Comparison of ENCODE assay signal across 9 cellular contexts in the genomic region with DNA sequence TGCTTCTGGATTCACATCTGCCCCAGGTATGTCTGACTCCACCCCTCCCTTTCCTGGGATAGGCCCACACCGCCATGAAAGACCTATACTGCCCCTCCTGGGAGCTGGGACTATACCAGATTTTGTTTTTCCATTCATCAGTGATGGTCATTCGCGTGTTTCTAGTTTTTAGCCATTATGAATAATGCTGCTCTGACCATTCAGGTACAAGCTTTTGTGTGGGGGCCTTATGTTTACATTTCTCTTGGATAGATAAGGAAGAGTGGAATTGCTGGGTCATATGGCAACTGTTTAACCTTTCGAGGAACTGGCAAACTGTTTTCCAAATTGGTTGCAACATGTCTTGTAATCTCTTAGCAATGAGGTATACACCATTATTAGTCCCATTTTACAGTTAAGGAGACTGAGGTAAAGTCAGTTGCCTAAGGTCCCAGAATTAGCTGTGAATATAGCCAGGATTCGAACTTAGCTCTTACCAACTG. TPM values are rescaled to one million over a fixed set of nuclear protein-coding genes. Genes with fewer than 3 reads are reported as not detected.
A peak's percentile ranks its signal among the peaks of the same experiment; 100 is the strongest.
DNase-seq lines count a peak whose midpoint lies in the region; ATAC-seq and TF ChIP-seq lines count a peak whose summit lies in the region.
"Had no signal": no experiment of that assay in that cellular context is flagged by ENCODE, and none has a peak within 500 bp of the region (broad histone marks: within the 10 kb centered on the region; RNA-seq: fewer than 3 reads in every experiment).

No MANE protein-coding gene starts in this region.

- no peak for TF ChIP-seq POLR2A in suprapubic skin (IDR thresholded peaks at IDR 0.05)

- in situ Hi-C loops in GM13976 (cut with MboI; ENCODE audit: low sequenced_read_pairs, unreplicated experiment): no loop called here

- no peaks in the 10 kb centered on the region for H3K27me3 Mint-ChIP-seq in activated CD4-positive, alpha-beta T cell treated with anti-CD3 and anti-CD28 coated beads, Interleukin-2, amount 10 ng/mL, durations not matched to agents 7 days and 5 days
- H3K27me3 Mint-ChIP-seq in activated CD4-positive, alpha-beta memory T cell treated with anti-CD3 and anti-CD28 coated beads, Interleukin-2, amount 10 ng/mL, durations not matched to agents 7 days and 5 days: no peaks in the 10 kb centered on the region

- H3K36me3 Mint-ChIP-seq in activated CD4-positive, alpha-beta T cell treated with anti-CD3 and anti-CD28 coated beads, Interleukin-2, amount 10 ng/mL, durations not matched to agents 7 days and 5 days (ENCODE audit: low read depth): peaks cover 54% of the 10 kb centered on the region
- H3K36me3 Mint-ChIP-seq in activated CD4-positive, alpha-beta memory T cell treated with anti-CD3 and anti-CD28 coated beads, Interleukin-2, amount 10 ng/mL, durations not matched to agents 7 days and 5 days (ENCODE audit: low read depth): peaks cover 50% of the 10 kb centered on the region

- TF ChIP-seq EP300 in suprapubic skin (IDR thresholded peaks at IDR 0.05): no peak

- peak overlapping the region; percentile 86 for H3K27ac ChIP-seq in suprapubic skin

- no peak for DNase-seq in activated CD4-positive, alpha-beta T cell treated with anti-CD3 and anti-CD28 coated beads, Interleukin-2, amount 10 ng/mL, durations not matched to agents 7 days and 5 days
- DNase-seq in activated CD4-positive, alpha-beta T cell treated with anti-CD3 and anti-CD28 coated beads for 1 hour: no peak
- no peak for DNase-seq in activated CD4-positive, alpha-beta memory T cell treated with anti-CD3 and anti-CD28 coated beads, Interleukin-2, amount 10 ng/mL, durations not matched to agents 7 days and 5 days
- DNase-seq in islet precursor cell (peak; percentile 75), suprapubic skin (ENCODE audit: low spot score in 2 of 2) (no peak), GM13976 (ENCODE audit: low spot score) (no peak)
- DNase-seq: NCI-H1694 had no signal

- peak overlapping the region; percentile 90 for H3K4me3 Mint-ChIP-seq in activated CD4-positive, alpha-beta T cell treated with anti-CD3 and anti-CD28 coated beads, Interleukin-2, amount 10 ng/mL, durations not matched to agents 7 days and 5 days
- H3K4me3 Mint-ChIP-seq in activated CD4-positive, alpha-beta memory T cell treated with anti-CD3 and anti-CD28 coated beads, Interleukin-2, amount 10 ng/mL, durations not matched to agents 7 days and 5 days: peak overlapping the region; percentile 66

- WGBS in suprapubic skin: 67% methylated on average over 5 of the region's 5 CpGs

- H3K27me3 ChIP-seq in suprapubic skin: no peaks in the 10 kb centered on the region

- no peaks in the 10 kb centered on the region for H3K9me3 ChIP-seq in suprapubic skin

- H3K27ac Mint-ChIP-seq in activated CD4-positive, alpha-beta T cell treated with anti-CD3 and anti-CD28 coated beads, Interleukin-2, amount 10 ng/mL, durations not matched to agents 7 days and 5 days: peak overlapping the region; percentile 90
- H3K27ac Mint-ChIP-seq in activated CD4-positive, alpha-beta memory T cell treated with anti-CD3 and anti-CD28 coated beads, Interleukin-2, amount 10 ng/mL, durations not matched to agents 7 days and 5 days: peak overlapping the region; percentile 62

- H3K36me3 ChIP-seq in suprapubic skin: peaks cover 18% of the 10 kb centered on the region

- H3K4me3 ChIP-seq in suprapubic skin: no peak overlapping the region

- H3K4me1 Mint-ChIP-seq in activated CD4-positive, alpha-beta T cell treated with anti-CD3 and anti-CD28 coated beads, Interleukin-2, amount 10 ng/mL, durations not matched to agents 7 days and 5 days: peaks cover 46% of the 10 kb centered on the region
- H3K4me1 Mint-ChIP-seq in activated CD4-positive, alpha-beta memory T cell treated with anti-CD3 and anti-CD28 coated beads, Interleukin-2, amount 10 ng/mL, durations not matched to agents 7 days and 5 days: peaks cover 55% of the 10 kb centered on the region

- POLR2A ChIA-PET in activated CD4-positive, alpha-beta T cell treated with anti-CD3 and anti-CD28 coated beads, Interleukin-2, amount 10 ng/mL, durations not matched to agents 7 days and 5 days (lab: Charles Lee): no interaction called here
- POLR2A ChIA-PET in activated CD4-positive, alpha-beta memory T cell treated with anti-CD3 and anti-CD28 coated beads, Interleukin-2, amount 10 ng/mL, durations not matched to agents 7 days and 5 days (lab: Charles Lee): interaction anchor here (0.6 to 11.5 kb wide), 13 partner anchors 8 to 95 kb away, joined by 3 to 229 read pairs (median 6); a partner anchor contains a TSS

- CTCF ChIA-PET in activated CD4-positive, alpha-beta T cell treated with anti-CD3 and anti-CD28 coated beads, Interleukin-2, amount 10 ng/mL, durations not matched to agents 7 days and 5 days (lab: Charles Lee): interaction anchor here (1.3 to 2.0 kb wide), 3 partner anchors 9 to 40 kb away, joined by 3 to 9 read pairs (median 5); a partner anchor contains a TSS
- CTCF ChIA-PET in activated CD4-positive, alpha-beta memory T cell treated with anti-CD3 and anti-CD28 coated beads, Interleukin-2, amount 10 ng/mL, durations not matched to agents 7 days and 5 days (lab: Charles Lee): interaction anchor here (0.9 to 2.3 kb wide), 4 partner anchors 25 to 220 kb away, joined by 3 to 11 read pairs (median 7); a partner anchor contains a TSS

- peaks cover 35% of the 10 kb centered on the region for H3K4me1 ChIP-seq in suprapubic skin

- no peak for TF ChIP-seq CTCF in suprapubic skin (IDR thresholded peaks at IDR 0.05)
- TF ChIP-seq CTCF in GM13976 (IDR thresholded peaks at IDR 0.05; ENCODE audit: borderline replicate concordance, control extremely low read depth, extremely low read depth, insufficient read depth, missing control alignments): no peak

- no peak for ATAC-seq in GM19023 (IDR thresholded peaks at IDR 0.05; ENCODE audit: unreplicated experiment)
- ATAC-seq in GM21447 (IDR thresholded peaks at IDR 0.05; ENCODE audit: unreplicated experiment): no peak

- peaks cover 9% of the 10 kb centered on the region for H3K9me3 Mint-ChIP-seq in activated CD4-positive, alpha-beta T cell treated with anti-CD3 and anti-CD28 coated beads, Interleukin-2, amount 10 ng/mL, durations not matched to agents 7 days and 5 days
- H3K9me3 Mint-ChIP-seq in activated CD4-positive, alpha-beta memory T cell treated with anti-CD3 and anti-CD28 coated beads, Interleukin-2, amount 10 ng/mL, durations not matched to agents 7 days and 5 days: no peaks in the 10 kb centered on the region

RNA-seq across cellular contexts. Expression of a gene that starts 1.2 kb away (rescaled TPM):
- 10 to 100 TPM; 45.5 to 47.6 TPM for total RNA-seq in activated CD4-positive, alpha-beta T cell treated with anti-CD3 and anti-CD28 coated beads, Interleukin-2, amount 10 ng/mL, durations not matched to agents 7 days and 5 days
- total RNA-seq in activated CD4-positive, alpha-beta memory T cell treated with anti-CD3 and anti-CD28 coated beads, Interleukin-2, amount 10 ng/mL, durations not matched to agents 7 days and 5 days: 10 to 100 TPM; 37.9 to 41.6 TPM
- 10 to 100 TPM; 38.3 to 49.2 (median 43.0) TPM for total RNA-seq in suprapubic skin

RNA-seq across cellular contexts. Expression of a gene that starts 28.8 kb away (rescaled TPM):
- total RNA-seq in activated CD4-positive, alpha-beta T cell treated with anti-CD3 and anti-CD28 coated beads, Interleukin-2, amount 10 ng/mL, durations not matched to agents 7 days and 5 days: 100 to 1,000 TPM; 247 to 279 TPM
- 100 to 1,000 TPM; 225 to 226 TPM for total RNA-seq in activated CD4-positive, alpha-beta memory T cell treated with anti-CD3 and anti-CD28 coated beads, Interleukin-2, amount 10 ng/mL, durations not matched to agents 7 days and 5 days
- total RNA-seq in suprapubic skin: 100 to 1,000 TPM; 112 to 208 (median 152) TPM

RNA-seq across cellular contexts. Expression of a gene that starts 28.9 kb away (rescaled TPM):
- total RNA-seq in activated CD4-positive, alpha-beta T cell treated with anti-CD3 and anti-CD28 coated beads, Interleukin-2, amount 10 ng/mL, durations not matched to agents 7 days and 5 days: 1 to 10 TPM; 3.5 to 4.3 TPM
- 1 to 10 TPM; 3.2 to 3.6 TPM for total RNA-seq in activated CD4-positive, alpha-beta memory T cell treated with anti-CD3 and anti-CD28 coated beads, Interleukin-2, amount 10 ng/mL, durations not matched to agents 7 days and 5 days
- total RNA-seq in suprapubic skin: 1 to 10 TPM; 2.2 to 4.7 (median 3.1) TPM

RNA-seq across cellular contexts. Expression of a gene that starts 38.6 kb away (rescaled TPM):
- total RNA-seq in activated CD4-positive, alpha-beta T cell treated with anti-CD3 and anti-CD28 coated beads, Interleukin-2, amount 10 ng/mL, durations not matched to agents 7 days and 5 days: 10 to 100 TPM; 16.7 to 20.0 TPM
- 10 to 100 TPM; 14.2 to 14.6 TPM for total RNA-seq in activated CD4-positive, alpha-beta memory T cell treated with anti-CD3 and anti-CD28 coated beads, Interleukin-2, amount 10 ng/mL, durations not matched to agents 7 days and 5 days
- 10 to 100 TPM; 16.3 to 22.8 (median 20.6) TPM for total RNA-seq in suprapubic skin

RNA-seq across cellular contexts. Expression of a gene that starts 59.3 kb away (rescaled TPM):
- total RNA-seq in activated CD4-positive, alpha-beta T cell treated with anti-CD3 and anti-CD28 coated beads, Interleukin-2, amount 10 ng/mL, durations not matched to agents 7 days and 5 days: 1 to 10 TPM; 9.8 to 9.9 TPM
- total RNA-seq in activated CD4-positive, alpha-beta memory T cell treated with anti-CD3 and anti-CD28 coated beads, Interleukin-2, amount 10 ng/mL, durations not matched to agents 7 days and 5 days: 10 to 100 TPM; 12.2 to 13.3 TPM
- 10 to 100 TPM in 2 of 4 donors, 1 to 10 TPM in 2; 6.3 to 15.5 (median 10.2) TPM for total RNA-seq in suprapubic skin
